8 cellular contexts compared by ENCODE assay signal in genomic region chr19:37466277-37466797, GRCh38. TPM values are rescaled to one million over a fixed set of nuclear protein-coding genes. Genes with fewer than 3 reads are reported as not detected.
DNase-seq lines count a peak whose midpoint lies in the region; ATAC-seq, FAIRE-seq and TF ChIP-seq lines count a peak whose summit lies in the region.

No MANE protein-coding gene starts in this region.

- peak overlapping the region; percentile 83 for H3K9ac ChIP-seq in SK-N-MC (ENCODE audit: insufficient read length)

- H3K36me3 ChIP-seq in DOHH2 (ENCODE audit: control insufficient read depth, low read length) (peaks cover 14% of the 10 kb centered on the region), SK-N-MC (ENCODE audit: insufficient read depth, low read length) (peaks cover 41% of the 10 kb centered on the region), esophagus (ENCODE audit: control insufficient read depth in 2 of 2, insufficient read depth in 2 of 2, low read length in 1 of 2) (no peaks in the 10 kb centered on the region), pancreas (peaks cover 0 to 4% (median 0%) of the 10 kb centered on the region in 3 donors)

- no peak for FAIRE-seq in pancreas (lab: Jason Lieb, UNC)

- H3K27me3 ChIP-seq in DOHH2 (ENCODE audit: control insufficient read depth, low read length) (no peaks in the 10 kb centered on the region), esophagus (ENCODE audit: control insufficient read depth in 1 of 2, insufficient read depth in 2 of 2, low read length in 2 of 2) (no peaks in the 10 kb centered on the region), pancreas (no peaks in the 10 kb centered on the region)

- H3F3A ChIP-seq in DOHH2 (ENCODE audit: control insufficient read depth, insufficient read depth) = peaks cover 4% of the 10 kb centered on the region; the same call in 1 of the 2 replicates

- H3K27ac ChIP-seq in DOHH2 (ENCODE audit: low read depth, low read length) (no peak overlapping the region), SK-N-MC (no peak overlapping the region; the same call in 1 of the 2 replicates), esophagus (ENCODE audit: low read depth in 2 of 2, low read length in 1 of 2) (peak overlapping the region; percentile 91 to 97), pancreas (peak overlapping the region; percentile 56 to 82 (median 68))

- 32 to 40% methylated on average over 25 of the region's 25 CpGs for WGBS in esophagus, 2 donors
- 23 to 28% methylated on average over 25 of the region's 25 CpGs for WGBS in pancreas, 2 donors

- H3K9me3 ChIP-seq in DOHH2 (ENCODE audit: control insufficient read depth, insufficient read depth, low read length) (peaks cover 58% of the 10 kb centered on the region), SK-N-MC (ENCODE audit: low read depth, low read length) (peaks cover 15% of the 10 kb centered on the region), esophagus (ENCODE audit: control insufficient read depth in 2 of 2, insufficient read depth in 1 of 2, low read depth in 1 of 2, low read length in 1 of 2) (peaks cover 0 to 2% of the 10 kb centered on the region in 2 donors), pancreas (no peaks in the 10 kb centered on the region)

- TF ChIP-seq CTCF in DOHH2 (IDR thresholded peaks at IDR 0.05; ENCODE audit: low read depth, low read length, poor library complexity, severe bottlenecking) (no peak), pancreas (IDR thresholded peaks at IDR 0.05) (no peak)

- H3K9me2 ChIP-seq in DOHH2 (replicated peaks; ENCODE audit: control insufficient read depth, low read length) = no peaks in the 10 kb centered on the region

- H3K4me1 ChIP-seq in DOHH2 (ENCODE audit: control insufficient read depth, low read length) (peaks cover 26% of the 10 kb centered on the region), esophagus (ENCODE audit: control insufficient read depth in 2 of 2, insufficient read depth in 2 of 2, low read length in 1 of 2) (peaks cover 0 to 7% of the 10 kb centered on the region in 2 donors), pancreas (peaks cover 0 to 11% (median 7%) of the 10 kb centered on the region in 3 donors)

- no peaks in the 10 kb centered on the region for H4K20me1 ChIP-seq in DOHH2 (ENCODE audit: control insufficient read depth, insufficient read depth, low read depth, low read length)

- H3K4me3 ChIP-seq in DOHH2 (ENCODE audit: low read length) (peak overlapping the region; percentile 97), SK-N-MC (peak overlapping the region; percentile 89), esophagus (ENCODE audit: low read depth in 1 of 2, low read length in 2 of 2) (peak overlapping the region; percentile 63 to 86), pancreas (peak overlapping the region; percentile 70 to 91 (median 78))

- ATAC-seq in pancreas = no peak
- ATAC-seq in GM21526 (IDR thresholded peaks at IDR 0.05; ENCODE audit: low FRiP score, unreplicated experiment) = no peak

- no peaks in the 10 kb centered on the region for H3K79me2 ChIP-seq in DOHH2 (ENCODE audit: control insufficient read depth, low read length)

- H3K4me2 ChIP-seq in DOHH2 (ENCODE audit: low read length) = peak overlapping the region; percentile 97

- DNase-seq in SK-N-MC (ENCODE audit: low read depth, low spot score) (no peak), pancreas (no peak), DMS114 treated with DMSO at 0.1 percent for 48 hours (lab: John Stamatoyannopoulos, UW; ENCODE audit: unreplicated experiment) (no peak), AG08395 (ENCODE audit: low spot score) (no peak), T-helper 9 cell (no peak)

- intact Hi-C loops in pancreas (cut with DNase I) = no loop called here

RNA-seq across cellular contexts. Expression of gene ZNF569, which starts 0.9 kb away (rescaled TPM):
- polyA plus RNA-seq in esophagus = 1 to 10 TPM in 1 of 2 donors, under 1 TPM in 1; 0.89 to 1.1 TPM
- 1 to 10 TPM; 1.0 to 2.9 (median 1.7) TPM for total RNA-seq in pancreas
- 1 to 10 TPM; 1.5 to 2.2 TPM for polyA plus RNA-seq in pancreas

RNA-seq across cellular contexts. Expression of gene ZNF570, which starts 2.8 kb away (rescaled TPM):
- polyA plus RNA-seq in esophagus (under 1 TPM; 0.69 to 0.71 TPM), pancreas (1 to 10 TPM in 1 of 2 donors, under 1 TPM in 1; 0.76 to 2.1 TPM)
- 1 to 10 TPM; 1.5 to 4.1 (median 2.3) TPM for total RNA-seq in pancreas

RNA-seq across cellular contexts. Expression of gene ZNF793, which starts 40.4 kb away (rescaled TPM):
- 1 to 10 TPM; 1.7 to 4.1 TPM for polyA plus RNA-seq in esophagus
- 1 to 10 TPM; 1.3 to 2.8 (median 1.8) TPM for total RNA-seq in pancreas
- 1 to 10 TPM; 2.7 to 3.6 TPM for polyA plus RNA-seq in pancreas

Comparison
In these comparisons a context has a peak if more than half of its experiments do, and no peak if none do; other contexts are left out.
1. H3K27ac ChIP-seq: peak in esophagus (2 of 2) and pancreas (4 of 4); none in DOHH2 (single experiment) and SK-N-MC (single experiment).
2. Peak in every context shown above with its lines, with median percentiles within 50 percentile points of each other: H3K4me3 ChIP-seq.